In genomic region chr12:52319097-52319496, GRCh38 we compare ENCODE assay signal across 20 cellular contexts. TPM values are rescaled to one million over a fixed set of nuclear protein-coding genes. Genes with fewer than 3 reads are reported as not detected.
DNase-seq lines count a peak whose midpoint lies in the region; ATAC-seq, FAIRE-seq and TF ChIP-seq lines count a peak whose summit lies in the region.
"Had no signal": no experiment of that assay in that cellular context is flagged by ENCODE, and none has a peak within 500 bp of the region (broad histone marks: within the 10 kb centered on the region; RNA-seq: fewer than 3 reads in every experiment).

No MANE protein-coding gene starts in this region.

- no peaks in the 10 kb centered on the region for H3K9me1 ChIP-seq in keratinocyte (ENCODE audit: control insufficient read depth, extremely low read depth, insufficient read depth, low read length)

- FAIRE-seq in keratinocyte (lab: Jason Lieb, UNC), result no peak
- FAIRE-seq: colon, GM12892, H54, HTR-8/SVneo, TTC549 had no signal

- H4K20me1 ChIP-seq in keratinocyte (ENCODE audit: control insufficient read depth, extremely low read depth, insufficient read depth, low read length), result no peaks in the 10 kb centered on the region

- peak in 2 of 3 experiments; percentile 31 to 37 for TF ChIP-seq CTCF in keratinocyte (optimal IDR thresholded peaks at IDR 0.05 in 1 of 3, IDR thresholded peaks at IDR 0.05 in 1 of 3, conservative IDR thresholded peaks at IDR 0.05 in 1 of 3; ENCODE audit: extremely low read depth in 1 of 3, insufficient read depth in 2 of 3, low read length in 3 of 3)

- no peaks in the 10 kb centered on the region for H3K36me3 ChIP-seq in keratinocyte (ENCODE audit: control insufficient read depth in 2 of 2, extremely low read depth in 1 of 2, insufficient read depth in 2 of 2, low read length in 2 of 2)

- H3K9ac ChIP-seq in keratinocyte (ENCODE audit: control insufficient read depth, extremely low read depth, insufficient read depth, low read length), result no peak overlapping the region

- H3K9me3 ChIP-seq in keratinocyte (ENCODE audit: control insufficient read depth, low read depth, low read length), result no peaks in the 10 kb centered on the region

- no peak overlapping the region for H2AFZ ChIP-seq in keratinocyte (ENCODE audit: control insufficient read depth, low read length)

- no peak overlapping the region for H3K4me2 ChIP-seq in keratinocyte (ENCODE audit: control insufficient read depth, extremely low read depth, insufficient read depth, low read depth, low read length)

- ATAC-seq in HG02884 (IDR thresholded peaks at IDR 0.05; ENCODE audit: unreplicated experiment) (no peak), HG02973 (IDR thresholded peaks at IDR 0.05; ENCODE audit: unreplicated experiment) (no peak)
- ATAC-seq: activated CD8-positive, alpha-beta memory T cell treated with anti-CD3 and anti-CD28 coated beads, Interleukin-2, amount 10 ng/mL, durations not matched to agents 7 days and 5 days; stimulated activated memory B cell treated with anti-CD40 and anti-IgM and Interleukin-4, amounts not matched to agents 10 μg/mL and 1 μg/mL and 100 μg/mL, for 72 hours had no signal

- H3K27me3 ChIP-seq in keratinocyte (ENCODE audit: control insufficient read depth, extremely low read depth, insufficient read depth, low read length), result peaks cover 12% of the 10 kb centered on the region

- no peak overlapping the region for H3K27ac ChIP-seq in keratinocyte (ENCODE audit: control insufficient read depth, insufficient read depth, low read length)

- H3K79me2 ChIP-seq in keratinocyte (ENCODE audit: control insufficient read depth, insufficient read depth, low read length), result no peaks in the 10 kb centered on the region

- no peak overlapping the region for H3K4me3 ChIP-seq in Jurkat, Clone E6-1 (ENCODE audit: low read length)
- H3K4me3 ChIP-seq in keratinocyte (ENCODE audit: control insufficient read depth in 2 of 3, extremely low read depth in 1 of 3, insufficient read depth in 2 of 3, low read depth in 1 of 3, low read length in 3 of 3), result no peak overlapping the region

- dilution Hi-C loops in keratinocyte (cut with MboI; ENCODE audit: extremely low pct_ligation_motif_present, low sequenced_read_pairs), result no loop called here

- H3K4me1 ChIP-seq in keratinocyte (ENCODE audit: control insufficient read depth, extremely low read depth, insufficient read depth, low read length), result no peaks in the 10 kb centered on the region

- peak; percentile 20 for DNase-seq in NCI-H2029 (lab: John Stamatoyannopoulos, UW)
- DNase-seq in NCI-H2029 treated with DMSO at 0.1 percent for 48 hours (lab: John Stamatoyannopoulos, UW), result no peak
- DNase-seq in Jurkat, Clone E6-1 (ENCODE audit: low read depth, low spot score), result peak; percentile 50
- peak; percentile 22 for DNase-seq in UCSD-AML1 (lab: John Stamatoyannopoulos, UW; ENCODE audit: unreplicated experiment)
- no peak for DNase-seq in keratinocyte (ENCODE audit: low read depth, low spot score)
- DNase-seq in NOMO-1 treated with dmso at 0.1 percent for 144 hours (lab: John Stamatoyannopoulos, UW; ENCODE audit: unreplicated experiment), result no peak
- DNase-seq: activated CD8-positive, alpha-beta memory T cell treated with anti-CD3 and anti-CD28 coated beads, Interleukin-2, amount 10 ng/mL, durations not matched to agents 7 days and 5 days; activated naive CD8-positive, alpha-beta T cell treated with anti-CD3 and anti-CD28 coated beads for 36 hours; NCI-H1930; Right ventricle myocardium superior had no signal

RNA-seq across cellular contexts. Expression of gene KRT83, which starts 2.1 kb away (rescaled TPM):
- not detected for polyA plus RNA-seq in Jurkat, Clone E6-1 (2012; ENCODE audit: insufficient read depth, insufficient read length)
- polyA plus RNA-seq in keratinocyte, result not detected in 3 replicates
- polyA plus RNA-seq in keratinocyte (2011; ENCODE audit: low read depth), result not detected
- not detected in 2 replicates for polyA plus RNA-seq in keratinocyte (2011; cell fraction: cytosol; rRNA removed)
- not detected in 2 replicates for polyA plus RNA-seq in keratinocyte (2011; cell fraction: nucleus; rRNA removed)
- not detected in 2 replicates for polyA plus RNA-seq in keratinocyte (2012; ENCODE audit: low replicate concordance)
- not detected in 3 replicates for polyA minus RNA-seq in keratinocyte
- polyA minus RNA-seq in keratinocyte (2011; cell fraction: cytosol; rRNA and poly(A)+ RNA removed), result not detected
- not detected in 2 replicates for polyA minus RNA-seq in keratinocyte (2011; cell fraction: nucleus; rRNA and poly(A)+ RNA removed)
- polyA plus RNA-seq: urinary bladder had no signal

RNA-seq across cellular contexts. Expression of gene KRT81, which starts 27.8 kb away (rescaled TPM):
- not detected for polyA plus RNA-seq in Jurkat, Clone E6-1 (2012; ENCODE audit: insufficient read depth, insufficient read length)
- polyA plus RNA-seq in keratinocyte, result 0.03 to 0.15 TPM in 2 of 3 replicates, not detected in the other
- 0.96 TPM for polyA plus RNA-seq in keratinocyte (2011; ENCODE audit: low read depth)
- polyA plus RNA-seq in keratinocyte (2011; cell fraction: cytosol; rRNA removed), result 0.04 and 0.05 TPM in 2 replicates
- polyA plus RNA-seq in keratinocyte (2011; cell fraction: nucleus; rRNA removed), result 0.09 TPM in 1 of 2 replicates, not detected in the other
- polyA plus RNA-seq in keratinocyte (2012; ENCODE audit: low replicate concordance), result 0.09 and 0.95 TPM in 2 replicates
- polyA minus RNA-seq in keratinocyte, result 0.20 TPM in 1 of 3 replicates, not detected in the others
- not detected for polyA minus RNA-seq in keratinocyte (2011; cell fraction: cytosol; rRNA and poly(A)+ RNA removed)
- not detected in 2 replicates for polyA minus RNA-seq in keratinocyte (2011; cell fraction: nucleus; rRNA and poly(A)+ RNA removed)
- polyA plus RNA-seq: urinary bladder had no signal

RNA-seq across cellular contexts. Expression of gene KRT86, which starts 44.7 kb away (rescaled TPM):
- not detected for polyA plus RNA-seq in Jurkat, Clone E6-1 (2012; ENCODE audit: insufficient read depth, insufficient read length)
- 0.03 TPM in 1 of 3 replicates, not detected in the others for polyA plus RNA-seq in keratinocyte
- polyA plus RNA-seq in keratinocyte (2011; ENCODE audit: low read depth), result not detected
- polyA plus RNA-seq in keratinocyte (2011; cell fraction: cytosol; rRNA removed), result not detected in 2 replicates
- not detected in 2 replicates for polyA plus RNA-seq in keratinocyte (2011; cell fraction: nucleus; rRNA removed)
- polyA plus RNA-seq in keratinocyte (2012; ENCODE audit: low replicate concordance), result 0.20 TPM in 1 of 2 replicates, not detected in the other
- not detected in 3 replicates for polyA minus RNA-seq in keratinocyte
- polyA minus RNA-seq in keratinocyte (2011; cell fraction: cytosol; rRNA and poly(A)+ RNA removed), result not detected
- polyA minus RNA-seq in keratinocyte (2011; cell fraction: nucleus; rRNA and poly(A)+ RNA removed), result not detected in 2 replicates

RNA-seq across cellular contexts. Expression of gene KRT85, which starts 48.2 kb away (rescaled TPM):
- polyA plus RNA-seq in Jurkat, Clone E6-1 (2012; ENCODE audit: insufficient read depth, insufficient read length), result not detected
- not detected in 3 replicates for polyA plus RNA-seq in keratinocyte
- not detected for polyA plus RNA-seq in keratinocyte (2011; ENCODE audit: low read depth)
- not detected in 2 replicates for polyA plus RNA-seq in keratinocyte (2011; cell fraction: cytosol; rRNA removed)
- polyA plus RNA-seq in keratinocyte (2011; cell fraction: nucleus; rRNA removed), result not detected in 2 replicates
- not detected in 2 replicates for polyA plus RNA-seq in keratinocyte (2012; ENCODE audit: low replicate concordance)
- polyA minus RNA-seq in keratinocyte, result not detected in 3 replicates
- polyA minus RNA-seq in keratinocyte (2011; cell fraction: cytosol; rRNA and poly(A)+ RNA removed), result not detected
- polyA minus RNA-seq in keratinocyte (2011; cell fraction: nucleus; rRNA and poly(A)+ RNA removed), result not detected in 2 replicates
- polyA plus RNA-seq: AG04450, urinary bladder had no signal

Comparison
In these comparisons a context has a peak if more than half of its experiments do, and no peak if none do; other contexts are left out.
1. DNase-seq: peak in NCI-H2029 (single experiment), Jurkat, Clone E6-1 (single experiment) and UCSD-AML1 (single experiment); none in NCI-H2029 treated with DMSO at 0.1 percent for 48 hours (single experiment), keratinocyte (single experiment) and NOMO-1 treated with dmso at 0.1 percent for 144 hours (single experiment).